ENCODE assay signal across 26 cellular contexts in the genomic region with DNA sequence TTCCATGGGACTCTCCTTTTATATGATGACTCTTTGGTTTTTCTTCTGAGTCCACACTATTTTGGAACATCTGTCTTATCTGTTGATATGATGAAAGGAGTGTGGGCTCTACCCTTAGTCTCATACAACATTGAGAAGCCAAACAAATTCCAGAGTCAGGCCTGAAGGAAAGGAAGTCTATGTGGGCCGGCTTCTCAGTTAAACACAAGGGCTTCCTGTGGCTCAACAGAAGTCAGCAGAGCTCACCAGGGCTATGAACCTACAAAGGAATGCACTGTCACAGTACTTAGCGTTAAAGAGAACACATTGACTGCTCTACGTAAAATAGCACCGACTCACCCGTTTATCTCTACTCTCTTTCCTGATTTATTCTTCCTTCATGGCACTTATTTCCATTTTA.
"Had no signal": no experiment of that assay in that cellular context is flagged by ENCODE, and none has a peak within 500 bp of the region (broad histone marks: within the 10 kb centered on the region; RNA-seq: fewer than 3 reads in every experiment).

No MANE protein-coding gene starts in this region.

- DNase-seq: activated CD4-positive, alpha-beta T cell treated with anti-CD3 and anti-CD28 coated beads for 36 hours; activated CD4-positive, alpha-beta T cell treated with anti-CD3 and anti-CD28 coated beads, Interleukin-2, amount 10 ng/mL, durations not matched to agents 7 days and 5 days; activated CD4-positive, alpha-beta T cell treated with anti-CD3 and anti-CD28 coated beads, Interleukin-2, amount 50 U/mL, for 48 hours; activated CD8-positive, alpha-beta T cell treated with anti-CD3 and anti-CD28 coated beads, Interleukin-2, amount 10 ng/mL, durations not matched to agents 7 days and 5 days; activated gamma-delta T cell; activated naive CD4-positive, alpha-beta T cell treated with Interleukin-2 at 50 U/mL for 16 hours; activated naive CD8-positive, alpha-beta T cell treated with anti-CD3 and anti-CD28 coated beads, Interleukin-2, amount 10 ng/mL, durations not matched to agents 7 days and 5 days; activated T-cell treated with anti-CD3 and anti-CD28 coated beads, Interleukin-2, amount 50 U/mL, for 24 hours; body of pancreas; caudate nucleus; cerebellar nuclear complex; NCI-H1048; NCI-H1105 treated with DMSO at 0.1 percent for 48 hours; NCI-H1436; NCI-H1694; NCI-H1930; NCI-H2081 treated with DMSO at 0.1 percent for 48 hours; NCI-H345; NCI-H524 treated with DMSO at 0.1 percent for 48 hours; NK-92 treated with Interleukin-12 subunit alpha and Interleukin-12 subunit beta, amount 100 ng/mL, for 24 hours; PC-9; SIG-M5; T1000 had no signal

- H3K27ac ChIP-seq: body of pancreas, breast epithelium, KMS-11, PC-9, RWPE1 had no signal

- H3K36me3 ChIP-seq: breast epithelium had no signal

- H3K9ac ChIP-seq: KMS-11 had no signal

- H3K4me2 ChIP-seq: KMS-11, PC-9 had no signal

- H3K4me3 ChIP-seq: body of pancreas, breast epithelium, PC-9 had no signal

- H3K4me1 ChIP-seq: body of pancreas, breast epithelium had no signal

- H3K27me3 ChIP-seq: body of pancreas, breast epithelium had no signal
